Comparison of ENCODE assay signal across 8 cellular contexts in the genomic region with DNA sequence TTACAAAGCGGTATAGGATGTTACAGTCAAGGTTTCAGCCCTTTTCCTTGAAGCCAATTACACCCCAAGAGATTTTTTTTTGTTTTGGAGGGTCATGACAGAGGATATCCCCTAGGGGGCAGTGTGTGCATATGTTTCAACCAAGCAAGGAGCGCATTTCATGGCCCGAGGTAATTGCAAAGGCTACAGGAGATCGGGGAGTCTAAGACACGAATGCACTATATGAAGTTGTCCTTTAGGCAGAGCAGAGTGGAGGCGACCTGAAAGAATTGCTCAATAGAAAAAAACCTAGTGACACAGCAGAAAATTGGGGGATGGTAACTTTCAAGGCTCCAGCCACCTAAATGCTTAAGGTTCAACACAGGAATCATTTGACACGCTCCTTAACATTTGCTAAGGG.
DNase-seq lines count a peak whose midpoint lies in the region; ATAC-seq and TF ChIP-seq lines count a peak whose summit lies in the region.

No MANE protein-coding gene starts in this region.

- TF ChIP-seq CTCF in natural killer cell (IDR thresholded peaks at IDR 0.05) (peak; percentile 82), suprapubic skin (IDR thresholded peaks at IDR 0.05) (peak; percentile 70 to 88)

- TF ChIP-seq POLR2A in suprapubic skin (IDR thresholded peaks at IDR 0.05): no peak

- no peaks in the 10 kb centered on the region for H3K9me3 Mint-ChIP-seq in natural killer cell

- no peak for TF ChIP-seq EP300 in suprapubic skin (IDR thresholded peaks at IDR 0.05)

- peaks cover 5 to 8% of the 10 kb centered on the region in 2 donors for H3K27me3 Mint-ChIP-seq in natural killer cell (ENCODE audit: low read depth in 2 of 2)

- intact Hi-C loops in natural killer cell (cut with micrococcal nuclease): loop anchor here (1.0 to 5.0 kb wide), 3 partner anchors 318 to 1623 kb away; no protein-coding TSS in a partner anchor

- H3K27me3 ChIP-seq in suprapubic skin: no peaks in the 10 kb centered on the region

- peaks cover 0 to 5% of the 10 kb centered on the region in 2 donors for H3K4me1 Mint-ChIP-seq in natural killer cell

- no peak overlapping the region for H3K27ac ChIP-seq in suprapubic skin

- H3K36me3 Mint-ChIP-seq in natural killer cell: no peaks in the 10 kb centered on the region

- WGBS in suprapubic skin: 13% methylated on average over 7 of the region's 7 CpGs

- DNase-seq in DMS153 treated with DMSO at 0.1 percent for 48 hours (lab: John Stamatoyannopoulos, UW; ENCODE audit: unreplicated experiment) (peak; percentile 73), HUDEP-2 (lab: John Stamatoyannopoulos, UW; ENCODE audit: unreplicated experiment in 76 of 76) (peak in 51 of 76 experiments; percentile 1 to 56 (median 19)), NOMO-1 (lab: John Stamatoyannopoulos, UW; ENCODE audit: unreplicated experiment in 2 of 2) (peak; percentile 61), natural killer cell (no peak), suprapubic skin (ENCODE audit: low spot score in 2 of 2) (no peak)
- peak; percentile 32 for DNase-seq in activated CD8-positive, alpha-beta memory T cell treated with anti-CD3 and anti-CD28 coated beads, Interleukin-2, amount 50 U/mL, for 4 hours

- no peak overlapping the region for H3K27ac Mint-ChIP-seq in natural killer cell

- ATAC-seq in GM21447 (IDR thresholded peaks at IDR 0.05; ENCODE audit: unreplicated experiment): peak; percentile 89
- peak; percentile 80 for ATAC-seq in esophagus mucosa
- ATAC-seq in natural killer cell: peak; percentile 59 to 78 (median 63)

- H3K4me1 ChIP-seq in suprapubic skin: peaks cover 8% of the 10 kb centered on the region

- no peak overlapping the region for H3K4me3 ChIP-seq in suprapubic skin

- no peaks in the 10 kb centered on the region for H3K36me3 ChIP-seq in suprapubic skin

- H3K9me3 ChIP-seq in suprapubic skin: no peaks in the 10 kb centered on the region

- H3K4me3 Mint-ChIP-seq in natural killer cell: no peak overlapping the region

Comparison
In these comparisons a context has a peak if more than half of its experiments do, and no peak if none do; other contexts are left out.
1. DNase-seq: peak in DMS153 treated with DMSO at 0.1 percent for 48 hours (single experiment), HUDEP-2 (51 of 76), NOMO-1 (2 of 2) and activated CD8-positive, alpha-beta memory T cell treated with anti-CD3 and anti-CD28 coated beads, Interleukin-2, amount 50 U/mL, for 4 hours (single experiment); none in natural killer cell (single experiment) and suprapubic skin (0 of 2).
2. Peak in every context shown above with its lines, with median percentiles within 50 percentile points of each other: ATAC-seq.